ENCODE assay signal across 8 cellular contexts in the genomic region with DNA sequence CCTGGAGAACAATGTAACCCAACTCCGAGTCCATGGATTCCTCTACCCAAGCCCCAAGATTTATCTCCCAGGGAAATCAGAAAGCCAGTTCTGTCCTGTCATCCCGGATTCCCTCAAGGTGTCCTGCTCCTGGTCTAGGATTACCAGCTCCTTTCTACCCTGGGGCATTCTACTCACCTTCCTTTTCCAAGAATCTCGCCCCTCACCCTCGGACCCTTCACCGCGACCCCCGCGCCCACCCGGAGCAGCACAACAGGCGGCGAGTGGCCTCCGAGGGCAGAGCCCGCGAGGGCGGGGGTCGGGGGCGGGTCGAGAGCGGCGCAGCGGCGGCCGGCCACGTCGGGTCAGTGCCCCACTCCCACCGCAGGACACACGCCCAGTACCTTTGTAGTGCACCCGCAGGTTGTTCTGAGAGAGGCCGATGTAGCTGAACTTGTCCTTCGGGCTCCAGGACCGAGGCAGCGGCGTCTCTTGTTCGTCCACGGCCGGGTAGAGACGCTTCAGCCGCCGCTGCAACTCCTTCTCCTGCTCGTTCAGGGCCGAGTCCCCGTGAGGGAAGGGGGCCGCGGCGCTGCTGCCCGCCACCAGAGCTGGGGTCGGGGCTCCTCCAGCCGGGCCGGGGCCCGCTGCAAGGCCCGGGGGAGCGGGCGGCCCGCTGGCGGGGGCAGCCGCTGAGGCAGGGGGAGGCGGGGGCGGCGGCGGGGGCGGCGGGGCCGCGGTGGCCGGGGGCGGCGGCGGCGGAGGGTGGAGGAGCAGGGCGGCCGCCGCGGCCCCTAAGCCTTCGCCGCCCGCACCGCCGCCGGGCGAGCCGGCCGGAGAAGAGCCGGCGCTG. TPM values are rescaled to one million over a fixed set of nuclear protein-coding genes. Genes with fewer than 3 reads are reported as not detected.
DNase-seq lines count a peak whose midpoint lies in the region; ATAC-seq and TF ChIP-seq lines count a peak whose summit lies in the region.

No MANE protein-coding gene starts in this region.

- intact Hi-C loops in lower leg skin (cut with DNase I; ENCODE audit: low total_unique reads) = no loop called here

- TF ChIP-seq POLR2A in lower leg skin (IDR thresholded peaks at IDR 0.05) = no peak

- ATAC-seq in GM21529 (IDR thresholded peaks at IDR 0.05; ENCODE audit: unreplicated experiment) = peak; percentile 20
- ATAC-seq in stimulated activated memory B cell treated with anti-CD40 and anti-IgM and Interleukin-4, amounts not matched to agents 10 μg/mL and 1 μg/mL and 100 μg/mL, for 72 hours = peak; percentile 14

- peak overlapping the region; percentile 87 to 97 (median 92) for H3K4me3 Mint-ChIP-seq in IgD-negative memory B cell
- peak overlapping the region; percentile 91 for H3K4me3 Mint-ChIP-seq in stimulated activated memory B cell treated with anti-CD40 and anti-IgM and Interleukin-4, amounts not matched to agents 10 μg/mL and 1 μg/mL and 100 μg/mL, for 72 hours

- WGBS in lower leg skin, 2 donors = 1% methylated on average over 29 to 30 of the region's 84 CpGs

- peak overlapping the region; percentile 86 for H3K4me3 ChIP-seq in lower leg skin (ENCODE audit: low read depth, poor library complexity, severe bottlenecking)

- H3K9me3 Mint-ChIP-seq in IgD-negative memory B cell = no peaks in the 10 kb centered on the region
- no peaks in the 10 kb centered on the region for H3K9me3 Mint-ChIP-seq in stimulated activated memory B cell treated with anti-CD40 and anti-IgM and Interleukin-4, amounts not matched to agents 10 μg/mL and 1 μg/mL and 100 μg/mL, for 72 hours

- H3K27me3 Mint-ChIP-seq in IgD-negative memory B cell = no peaks in the 10 kb centered on the region
- no peaks in the 10 kb centered on the region for H3K27me3 Mint-ChIP-seq in stimulated activated memory B cell treated with anti-CD40 and anti-IgM and Interleukin-4, amounts not matched to agents 10 μg/mL and 1 μg/mL and 100 μg/mL, for 72 hours

- TF ChIP-seq CTCF in lower leg skin (IDR thresholded peaks at IDR 0.05) = no peak

- no peaks in the 10 kb centered on the region for H3K36me3 Mint-ChIP-seq in IgD-negative memory B cell
- H3K36me3 Mint-ChIP-seq in stimulated activated memory B cell treated with anti-CD40 and anti-IgM and Interleukin-4, amounts not matched to agents 10 μg/mL and 1 μg/mL and 100 μg/mL, for 72 hours = no peaks in the 10 kb centered on the region

- DNase-seq in DMS53 treated with DMSO at 0.1 percent for 48 hours (lab: John Stamatoyannopoulos, UW; ENCODE audit: unreplicated experiment) (peak; percentile 11), dermis blood vessel endothelial cell (peak; percentile 56), lower leg skin (ENCODE audit: low spot score in 2 of 2) (peak; percentile 29 to 88), DMS79 treated with DMSO at 0.1 percent for 48 hours (lab: John Stamatoyannopoulos, UW) (no peak)
- peak; percentile 55 for DNase-seq in activated CD4-positive, CD25-positive, alpha-beta regulatory T cell treated with anti-CD3 and anti-CD28 coated beads, Interleukin-2, amount 50 U/mL, for 72 hours

- H3K27ac Mint-ChIP-seq in IgD-negative memory B cell = peak overlapping the region; percentile 86 to 97 (median 89)
- peak overlapping the region; percentile 96 for H3K27ac Mint-ChIP-seq in stimulated activated memory B cell treated with anti-CD40 and anti-IgM and Interleukin-4, amounts not matched to agents 10 μg/mL and 1 μg/mL and 100 μg/mL, for 72 hours

- peaks cover 30 to 40% (median 31%) of the 10 kb centered on the region in 3 donors for H3K4me1 Mint-ChIP-seq in IgD-negative memory B cell
- H3K4me1 Mint-ChIP-seq in stimulated activated memory B cell treated with anti-CD40 and anti-IgM and Interleukin-4, amounts not matched to agents 10 μg/mL and 1 μg/mL and 100 μg/mL, for 72 hours = peaks cover 42% of the 10 kb centered on the region

RNA-seq across cellular contexts. Expression of gene RANBP9, which starts 0.9 kb away (rescaled TPM):
- polyA plus RNA-seq in IgD-negative memory B cell = 2.4 TPM
- total RNA-seq in dermis blood vessel endothelial cell (23.3 and 62.5 TPM in 2 replicates), lower leg skin (10 to 100 TPM; 45.4 to 59.3 (median 53.6) TPM)
